ENCODE assay signal across 8 cellular contexts in the genomic region with DNA sequence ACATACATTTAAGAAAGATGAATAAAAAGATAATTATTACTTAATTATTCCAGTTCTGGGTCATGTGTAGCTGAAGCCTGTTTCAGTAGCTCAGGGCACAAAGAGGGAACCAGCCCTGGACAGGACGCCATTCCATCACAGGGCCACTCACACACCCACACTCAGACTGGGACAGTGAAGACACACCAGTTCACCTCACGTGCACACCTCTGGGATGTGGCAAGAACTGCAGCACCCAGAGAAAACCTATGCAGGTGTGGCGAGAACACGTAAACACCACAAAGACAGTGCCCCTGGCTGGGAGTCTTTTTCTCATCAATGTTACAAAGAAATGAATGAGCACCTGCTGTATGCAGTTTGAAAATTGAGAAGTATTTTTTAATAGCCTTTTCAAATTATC. TPM values are rescaled to one million over a fixed set of nuclear protein-coding genes. Genes with fewer than 3 reads are reported as not detected.
DNase-seq lines count a peak whose midpoint lies in the region; ATAC-seq and TF ChIP-seq lines count a peak whose summit lies in the region.

No MANE protein-coding gene starts in this region.

- peaks cover 60% of the 10 kb centered on the region for H4K20me1 ChIP-seq in Loucy (ENCODE audit: insufficient read depth, low read length, poor library complexity, severe bottlenecking)

- H3K27me3 Mint-ChIP-seq in activated naive CD8-positive, alpha-beta T cell: no peaks in the 10 kb centered on the region

- 60 to 73% methylated on average over 4 of the region's 4 CpGs for WGBS in mesodermal cell (ENCODE audit: insufficient coverage in 2 of 2), 2 experiments

- peaks cover 2% of the 10 kb centered on the region for H3K36me3 Mint-ChIP-seq in activated naive CD8-positive, alpha-beta T cell

- DNase-seq in caudate nucleus (lab: John Stamatoyannopoulos, UW) (no peak), NCI-H524 (lab: John Stamatoyannopoulos, UW) (no peak), uterus (no peak)

- H3K4me1 ChIP-seq in Loucy (ENCODE audit: insufficient read depth, low read length, poor library complexity, severe bottlenecking) (peaks cover 60% of the 10 kb centered on the region), mesodermal cell (ENCODE audit: control insufficient read depth, insufficient read depth, low read length, poor library complexity, severe bottlenecking) (peaks cover 21% of the 10 kb centered on the region), uterus (peaks cover 0 to 5% of the 10 kb centered on the region in 2 donors)

- TF ChIP-seq CTCF in Loucy (conservative IDR thresholded peaks at IDR 0.05; ENCODE audit: low read length): 0 out of 2 replicates have a peak, but pooled peaks have one; percentile 8
- TF ChIP-seq CTCF in uterus (IDR thresholded peaks at IDR 0.05): no peak

- H2AFZ ChIP-seq in Loucy (ENCODE audit: low read length): no peak overlapping the region

- H3K36me3 ChIP-seq in Loucy (ENCODE audit: insufficient read depth, low read length): no peaks in the 10 kb centered on the region
- H3K36me3 ChIP-seq in mesodermal cell (ENCODE audit: control insufficient read depth, insufficient read depth, low read length): peaks cover 60% of the 10 kb centered on the region
- H3K36me3 ChIP-seq in uterus: no peaks in the 10 kb centered on the region

- no peak overlapping the region for H3K27ac ChIP-seq in mesodermal cell (ENCODE audit: low read depth, low read length, severe bottlenecking)
- H3K27ac ChIP-seq in caudate nucleus (ENCODE audit: low read depth, low read length): no peak overlapping the region
- no peak overlapping the region for H3K27ac ChIP-seq in uterus

- H3K27me3 ChIP-seq in Loucy (ENCODE audit: insufficient read depth, low read length, poor library complexity, severe bottlenecking) (peaks cover 4% of the 10 kb centered on the region), uterus (no peaks in the 10 kb centered on the region)

- intact Hi-C loops in uterus (cut with DNase I; ENCODE audit: low total_unique reads): loop anchor here (10.0 kb wide), 1 partner anchor 66 kb away; the partner anchor contains the start of gene GTPBP4

- peak overlapping the region; percentile 95 for H3K4me3 Mint-ChIP-seq in activated naive CD8-positive, alpha-beta T cell

- no peaks in the 10 kb centered on the region for H3K9me3 Mint-ChIP-seq in activated naive CD8-positive, alpha-beta T cell (ENCODE audit: low read depth)

- H3K27ac Mint-ChIP-seq in activated naive CD8-positive, alpha-beta T cell: no peak overlapping the region

- H3K9me3 ChIP-seq in Loucy (ENCODE audit: insufficient read depth, low read depth, low read length) (no peaks in the 10 kb centered on the region), mesodermal cell (ENCODE audit: control insufficient read depth, low read length) (no peaks in the 10 kb centered on the region), uterus (no peaks in the 10 kb centered on the region)

- H3K4me3 ChIP-seq in GM08714 (ENCODE audit: low read length) (peak overlapping the region; percentile 94), Loucy (ENCODE audit: low read length, poor library complexity, severe bottlenecking) (peak overlapping the region; percentile 99), mesodermal cell (ENCODE audit: extremely low read depth, insufficient read depth, low read length, poor library complexity, severe bottlenecking) (peak overlapping the region; percentile 98), uterus (no peak overlapping the region)

- no peaks in the 10 kb centered on the region for H3K9me2 ChIP-seq in Loucy (replicated peaks; ENCODE audit: low read depth, low read length)

- no peak for TF ChIP-seq POLR2A in uterus (IDR thresholded peaks at IDR 0.05)

- H3K9ac ChIP-seq in Loucy (ENCODE audit: low read depth, low read length, poor library complexity, severe bottlenecking): peak overlapping the region; percentile 98

- no peak for ATAC-seq in HG02623 (IDR thresholded peaks at IDR 0.05; ENCODE audit: unreplicated experiment)

- peaks cover 84% of the 10 kb centered on the region for H3K79me2 ChIP-seq in Loucy (ENCODE audit: insufficient read depth, low read length)

- H3K4me2 ChIP-seq in Loucy (ENCODE audit: low read depth, low read length, poor library complexity, severe bottlenecking): peak overlapping the region; percentile 84

- no peaks in the 10 kb centered on the region for H3F3A ChIP-seq in Loucy (ENCODE audit: low read depth)

- peaks cover 70% of the 10 kb centered on the region for H3K4me1 Mint-ChIP-seq in activated naive CD8-positive, alpha-beta T cell (ENCODE audit: low read depth)

RNA-seq across cellular contexts. Expression of gene IDI1, which starts 1.6 kb away (rescaled TPM):
- polyA plus RNA-seq in mesodermal cell (2013, experiment 1 of 2): 172 TPM
- polyA plus RNA-seq in mesodermal cell (2013, experiment 2 of 2): 191 TPM
- 10 to 100 TPM; 10.8 to 64.2 (median 17.9) TPM for total RNA-seq in uterus

RNA-seq across cellular contexts. Expression of gene WDR37, which starts 5.6 kb away (rescaled TPM):
- 14.6 TPM for polyA plus RNA-seq in mesodermal cell (2013, experiment 1 of 2)
- 12.2 TPM for polyA plus RNA-seq in mesodermal cell (2013, experiment 2 of 2)
- 10 to 100 TPM in 2 of 4 donors, 1 to 10 TPM in 2; 1.3 to 21.7 (median 11.2) TPM for total RNA-seq in uterus

RNA-seq across cellular contexts. Expression of gene IDI2, which starts 24.9 kb away (rescaled TPM):
- not detected for polyA plus RNA-seq in mesodermal cell (2013, experiment 1 of 2)
- not detected for polyA plus RNA-seq in mesodermal cell (2013, experiment 2 of 2)
- not detected for total RNA-seq in uterus

Comparison
In these comparisons a context has a peak if more than half of its experiments do, and no peak if none do; other contexts are left out.
1. H3K4me3 ChIP-seq: peak in GM08714 (single experiment), Loucy (single experiment) and mesodermal cell (single experiment); none in uterus (0 of 2).